ENCODE assay signal across 37 cellular contexts in the genomic region with DNA sequence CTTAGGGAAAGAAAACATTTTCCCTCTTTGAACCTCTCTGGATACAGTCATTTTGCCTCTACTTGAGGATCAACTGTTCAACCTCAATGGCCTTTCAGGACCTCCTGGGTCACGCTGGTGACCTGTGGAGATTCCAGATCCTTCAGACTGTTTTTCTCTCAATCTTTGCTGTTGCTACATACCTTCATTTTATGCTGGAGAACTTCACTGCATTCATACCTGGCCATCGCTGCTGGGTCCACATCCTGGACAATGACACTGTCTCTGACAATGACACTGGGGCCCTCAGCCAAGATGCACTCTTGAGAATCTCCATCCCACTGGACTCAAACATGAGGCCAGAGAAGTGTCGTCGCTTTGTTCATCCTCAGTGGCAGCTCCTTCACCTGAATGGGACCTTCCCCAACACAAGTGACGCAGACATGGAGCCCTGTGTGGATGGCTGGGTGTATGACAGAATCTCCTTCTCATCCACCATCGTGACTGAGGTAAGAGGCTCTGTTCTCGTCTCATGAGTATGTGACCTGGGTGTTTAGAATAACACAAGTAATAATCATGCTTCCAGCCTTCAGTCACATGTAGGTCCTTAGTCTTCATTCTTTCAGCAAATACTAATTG. TPM values are rescaled to one million over a fixed set of nuclear protein-coding genes. Genes with fewer than 3 reads are reported as not detected.
"Had no signal": no experiment of that assay in that cellular context is flagged by ENCODE, and none has a peak within 500 bp of the region (broad histone marks: within the 10 kb centered on the region; RNA-seq: fewer than 3 reads in every experiment).

No MANE protein-coding gene starts in this region.

- H3K27ac Mint-ChIP-seq: effector memory CD8-positive, alpha-beta T cell; immature natural killer cell; mesothelial cell of epicardium; naive B cell; natural killer cell treated with Interleukin-12 subunit alpha and Interleukin-12 subunit beta and Interleukin-15 and Interleukin-18, amount 100 ng/mL, for 72 hours; stimulated activated memory B cell treated with anti-CD40 and anti-IgM and Interleukin-4, amounts not matched to agents 10 μg/mL and 1 μg/mL and 100 μg/mL, for 72 hours; type B pancreatic cell had no signal

- H3K4me1 ChIP-seq: esophagus squamous epithelium, heart right ventricle, prostate gland, right atrium auricular region, sigmoid colon, spleen, testis, tibial artery had no signal

- H3K4me3 ChIP-seq: esophagus squamous epithelium, heart right ventricle, mucosa of descending colon, prostate gland, right atrium auricular region, sigmoid colon, spleen, testis, tibial artery had no signal

- H3K4me1 Mint-ChIP-seq: immature natural killer cell, mesothelial cell of epicardium, neural crest cell had no signal

- H3K9me3 Mint-ChIP-seq: effector memory CD8-positive, alpha-beta T cell; mesothelial cell of epicardium; natural killer cell treated with Interleukin-12 subunit alpha and Interleukin-12 subunit beta and Interleukin-15 and Interleukin-18, amount 100 ng/mL, for 72 hours; stimulated activated memory B cell treated with anti-CD40 and anti-IgM and Interleukin-4, amounts not matched to agents 10 μg/mL and 1 μg/mL and 100 μg/mL, for 72 hours; type B pancreatic cell had no signal

- DNase-seq: cortex of kidney; effector memory CD8-positive, alpha-beta T cell; erythroblast; esophagus squamous epithelium; foreskin melanocyte; glutamatergic neuron; heart right ventricle; hypothalamus; immature natural killer cell; islet precursor cell; kidney glomerular epithelial cell; left colon; mesenchymal stem cell; naive B cell; sigmoid colon; spleen; stimulated activated CD4-positive, alpha-beta T cell treated with anti-CD3 and anti-CD28 coated beads, Interleukin-4, amount 100 ng/mL, for 4 hours; stimulated activated naive CD8-positive, alpha-beta T cell treated with anti-CD3 and anti-CD28 coated beads, Interleukin-15, Interleukin-2, amounts not matched to agents 100 U/mL and 50 U/mL, for 24 hours; substantia nigra; testis; tibial artery had no signal

- H3K9me3 ChIP-seq: esophagus squamous epithelium, mucosa of descending colon, neutrophil, prostate gland, right atrium auricular region, sigmoid colon, testis, tibial artery had no signal

- H3K4me3 Mint-ChIP-seq: effector memory CD8-positive, alpha-beta T cell; immature natural killer cell; mesothelial cell of epicardium; naive B cell; natural killer cell treated with Interleukin-12 subunit alpha and Interleukin-12 subunit beta and Interleukin-15 and Interleukin-18, amount 100 ng/mL, for 72 hours; neural crest cell; stimulated activated memory B cell treated with anti-CD40 and anti-IgM and Interleukin-4, amounts not matched to agents 10 μg/mL and 1 μg/mL and 100 μg/mL, for 72 hours; type B pancreatic cell had no signal

- H3K36me3 ChIP-seq: esophagus squamous epithelium, heart right ventricle, neutrophil, prostate gland, right atrium auricular region, sigmoid colon, spleen, tibial artery had no signal

- H3K27ac ChIP-seq: esophagus squamous epithelium, heart right ventricle, neutrophil, prostate gland, right atrium auricular region, sigmoid colon, spleen, testis, tibial artery had no signal

- ATAC-seq: effector memory CD8-positive, alpha-beta T cell; heart right ventricle; natural killer cell treated with Interleukin-12 subunit alpha and Interleukin-12 subunit beta and Interleukin-15 and Interleukin-18, amount 100 ng/mL, for 72 hours; stimulated activated memory B cell treated with anti-CD40 and anti-IgM and Interleukin-4, amounts not matched to agents 10 μg/mL and 1 μg/mL and 100 μg/mL, for 72 hours; stimulated activated naive CD8-positive, alpha-beta T cell treated with anti-CD3 and anti-CD28 coated beads, Interleukin-15, Interleukin-2, amounts not matched to agents 100 U/mL and 50 U/mL, for 24 hours had no signal

- H3K27me3 ChIP-seq: right atrium auricular region, sigmoid colon, testis, tibial artery had no signal

- H3K36me3 Mint-ChIP-seq: immature natural killer cell; mesothelial cell of epicardium; naive B cell; natural killer cell treated with Interleukin-12 subunit alpha and Interleukin-12 subunit beta and Interleukin-15 and Interleukin-18, amount 100 ng/mL, for 72 hours; stimulated activated memory B cell treated with anti-CD40 and anti-IgM and Interleukin-4, amounts not matched to agents 10 μg/mL and 1 μg/mL and 100 μg/mL, for 72 hours; type B pancreatic cell had no signal

- FAIRE-seq: endometrium had no signal

RNA-seq across cellular contexts. Expression of a gene that starts 0.5 kb away (rescaled TPM):
- total RNA-seq: dermis microvascular lymphatic vessel endothelial cell; esophagus squamous epithelium; heart right ventricle; left colon; lower leg skin; lung microvascular endothelial cell; mesothelial cell of epicardium; mucosa of descending colon; natural killer cell treated with Interleukin-12 subunit alpha and Interleukin-12 subunit beta and Interleukin-15 and Interleukin-18, amount 100 ng/mL, for 72 hours; neural crest cell; omental fat pad; prostate gland; right atrium auricular region; sigmoid colon; skeletal muscle tissue; spleen; testis; urinary bladder had no signal
- polyA plus RNA-seq: heart right ventricle, immature natural killer cell, sigmoid colon, urinary bladder had no signal
